In the genomic region with DNA sequence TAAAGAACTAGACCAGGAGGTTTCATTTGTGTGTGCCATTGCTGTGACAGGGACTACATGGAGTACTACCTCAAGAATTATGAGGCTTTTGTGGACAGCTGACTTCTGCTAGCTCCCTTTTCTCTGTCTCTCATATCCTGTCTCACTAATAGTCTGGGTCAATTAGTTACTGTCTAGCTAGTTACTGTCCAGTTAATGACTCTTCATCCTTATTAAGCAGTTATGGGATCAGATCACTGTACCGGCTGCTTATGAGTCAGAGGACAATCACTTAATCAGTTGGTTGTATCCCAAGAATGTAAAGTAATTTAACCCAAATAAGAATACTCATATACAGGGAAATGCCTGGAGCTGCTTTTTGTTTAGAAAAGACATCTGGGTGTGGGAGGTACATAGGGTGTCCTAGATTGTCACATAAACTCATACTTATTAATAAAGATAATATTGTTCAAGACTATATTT, we compare ENCODE assay signal across 17 cellular contexts.
A peak's percentile ranks its signal among the peaks of the same experiment; 100 is the strongest.
DNase-seq lines count a peak whose midpoint lies in the region; ATAC-seq, FAIRE-seq and TF ChIP-seq lines count a peak whose summit lies in the region.
"Had no signal": no experiment of that assay in that cellular context is flagged by ENCODE, and none has a peak within 500 bp of the region (broad histone marks: within the 10 kb centered on the region; RNA-seq: fewer than 3 reads in every experiment).

No MANE protein-coding gene starts in this region.

- POLR2A ChIA-PET in PC-3 (lab: Charles Lee; ENCODE audit: unreplicated experiment), result interaction anchor here (0.5 kb wide), 2 partner anchors 147 to 559 kb away, joined by 3 read pairs; no protein-coding TSS in a partner anchor
- POLR2A ChIA-PET in endothelial cell of umbilical vein (lab: Charles Lee), result no interaction called here

- H4K91ac ChIP-seq in trophoblast cell (ENCODE audit: low read depth, low read length), result no peak overlapping the region

- TF ChIP-seq CTCF in PC-3 (conservative IDR thresholded peaks at IDR 0.05; ENCODE audit: low read depth, low read length) (no peak), endothelial cell of umbilical vein (IDR thresholded peaks at IDR 0.05; ENCODE audit: extremely low read depth in 1 of 2, insufficient read depth in 1 of 2, low read depth in 1 of 2, low read length in 2 of 2) (no peak), CD14-positive monocyte (IDR thresholded peaks at IDR 0.05) (no peak)

- H3K4ac ChIP-seq in trophoblast cell (ENCODE audit: low read depth, low read length), result no peak overlapping the region

- H2BK12ac ChIP-seq in trophoblast cell (ENCODE audit: low read length), result no peak overlapping the region

- intact Hi-C loops in PC-3 (cut with micrococcal nuclease), result loop anchor here (2.0 kb wide), 1 partner anchor 529 kb away; no protein-coding TSS in a partner anchor
- intact Hi-C loops in endothelial cell of umbilical vein (cut with micrococcal nuclease), result no loop called here
- intact Hi-C loops in CD14-positive monocyte (cut with micrococcal nuclease), result no loop called here

- H3K18ac ChIP-seq in trophoblast cell (ENCODE audit: low read length), result no peak overlapping the region

- ATAC-seq in GM18907 (IDR thresholded peaks at IDR 0.05; ENCODE audit: unreplicated experiment) (peak; percentile 78), PC-3 (peak; percentile 88)
- ATAC-seq: left ventricle myocardium superior had no signal

- H3K9me3 ChIP-seq in PC-3 (ENCODE audit: low read length), result no peaks in the 10 kb centered on the region
- no peaks in the 10 kb centered on the region for H3K9me3 ChIP-seq in endothelial cell of umbilical vein (replicated peaks; ENCODE audit: control insufficient read depth, insufficient read depth, low read length)
- H3K9me3 ChIP-seq in trophoblast cell (ENCODE audit: insufficient read depth, low read depth, low read length), result no peaks in the 10 kb centered on the region
- H3K9me3 ChIP-seq: heart left ventricle, tibial nerve had no signal

- no peak overlapping the region for H4K8ac ChIP-seq in trophoblast cell (ENCODE audit: low read depth, low read length)

- H3K14ac ChIP-seq in trophoblast cell (ENCODE audit: low read length), result no peak overlapping the region

- no peak overlapping the region for H2AFZ ChIP-seq in PC-3 (ENCODE audit: low read length)
- no peak overlapping the region for H2AFZ ChIP-seq in endothelial cell of umbilical vein (ENCODE audit: low read depth, low read length)
- H2AFZ ChIP-seq in trophoblast cell (ENCODE audit: insufficient read depth, low read length, poor library complexity), result no peak overlapping the region

- H4K20me1 ChIP-seq in PC-3 (ENCODE audit: low read length) (no peaks in the 10 kb centered on the region), endothelial cell of umbilical vein (replicated peaks; ENCODE audit: control insufficient read depth, extremely low read depth, insufficient read depth, low read length) (no peaks in the 10 kb centered on the region)

- peaks cover 0 to 1% (median 0%) of the 10 kb centered on the region in 3 donors for H3K27me3 Mint-ChIP-seq in CD14-positive monocyte (ENCODE audit: low read depth in 3 of 3)
- H3K27me3 Mint-ChIP-seq in activated naive CD8-positive, alpha-beta T cell treated with anti-CD3 and anti-CD28 coated beads for 36 hours, result no peaks in the 10 kb centered on the region
- H3K27me3 Mint-ChIP-seq: activated naive CD8-positive, alpha-beta T cell treated with anti-CD3 and anti-CD28 coated beads, Interleukin-2, amount 10 ng/mL, durations not matched to agents 7 days and 5 days had no signal

- H4K12ac ChIP-seq in trophoblast cell (ENCODE audit: low read depth, low read length), result no peak overlapping the region

- WGBS in trophoblast cell (ENCODE audit: extremely low coverage, insufficient coverage, insufficient read length), result no CpG with 5 or more reads among the region's 1 CpG

- H3K9me2 ChIP-seq in PC-3 (replicated peaks; ENCODE audit: low read length), result 0 out of 2 replicates have a peak, but pooled peaks cover 6% of the 10 kb centered on the region

- H3K9ac ChIP-seq in PC-3 (ENCODE audit: low read length) (no peak overlapping the region), endothelial cell of umbilical vein (replicated peaks; ENCODE audit: extremely low read depth, insufficient read depth, low read length) (no peak overlapping the region), trophoblast cell (ENCODE audit: low read length) (no peak overlapping the region)

- H3K36me3 Mint-ChIP-seq in CD14-positive monocyte, result no peaks in the 10 kb centered on the region
- H3K36me3 Mint-ChIP-seq in activated naive CD8-positive, alpha-beta T cell treated with anti-CD3 and anti-CD28 coated beads for 36 hours, result peaks cover 8% of the 10 kb centered on the region

- H3K4me1 ChIP-seq in PC-3 (ENCODE audit: insufficient read depth, low read length) (peaks cover 26% of the 10 kb centered on the region), endothelial cell of umbilical vein (ENCODE audit: control insufficient read depth, extremely low read depth, insufficient read depth, low read length) (peaks cover 5% of the 10 kb centered on the region), trophoblast cell (ENCODE audit: control insufficient read depth in 1 of 2, insufficient read depth in 2 of 2, low read length in 2 of 2) (peaks cover 0 to 3% of the 10 kb centered on the region in 2 experiments)
- H3K4me1 ChIP-seq: tibial nerve had no signal

- no peak overlapping the region for H2BK5ac ChIP-seq in trophoblast cell (ENCODE audit: low read depth, low read length, poor library complexity)

- no peak overlapping the region for H2AK5ac ChIP-seq in trophoblast cell (ENCODE audit: low read length)

- no TSS peak for BruUV-seq in PC-3 (replicated peaks; lab: Mats Ljungman, UMichigan)
- no TSS peak for BruUV-seq in endothelial cell of umbilical vein (replicated peaks; lab: Mats Ljungman, UMichigan)

- peak overlapping the region; percentile 39 for H3K4me2 ChIP-seq in PC-3 (ENCODE audit: low read length)
- no peak overlapping the region for H3K4me2 ChIP-seq in endothelial cell of umbilical vein (ENCODE audit: insufficient read depth, low read length)
- no peak overlapping the region for H3K4me2 ChIP-seq in trophoblast cell (ENCODE audit: low read length)

- H3K4me3 Mint-ChIP-seq in CD14-positive monocyte, result no peak overlapping the region
- no peak overlapping the region for H3K4me3 Mint-ChIP-seq in activated naive CD8-positive, alpha-beta T cell treated with anti-CD3 and anti-CD28 coated beads for 36 hours
- H3K4me3 Mint-ChIP-seq: activated naive CD8-positive, alpha-beta T cell treated with anti-CD3 and anti-CD28 coated beads, Interleukin-2, amount 10 ng/mL, durations not matched to agents 7 days and 5 days had no signal

- peak; percentile 48 for FAIRE-seq in endothelial cell of umbilical vein (lab: Jason Lieb, UNC)
- FAIRE-seq: H1 had no signal

- H3K9me3 Mint-ChIP-seq in CD14-positive monocyte, result peaks cover 0 to 11% (median 5%) of the 10 kb centered on the region in 7 donors
- no peaks in the 10 kb centered on the region for H3K9me3 Mint-ChIP-seq in activated naive CD8-positive, alpha-beta T cell treated with anti-CD3 and anti-CD28 coated beads for 36 hours

- no peak overlapping the region for H3K4me3 ChIP-seq in PC-3 (ENCODE audit: low read length)
- H3K4me3 ChIP-seq in endothelial cell of umbilical vein (replicated peaks in 1 of 3; ENCODE audit: insufficient read depth in 1 of 3, low read depth in 1 of 3, low read length in 3 of 3), result no peak overlapping the region
- H3K4me3 ChIP-seq in trophoblast cell (ENCODE audit: low read depth, low read length), result no peak overlapping the region
- H3K4me3 ChIP-seq: dorsolateral prefrontal cortex, heart left ventricle, tibial nerve had no signal

- H3K27ac ChIP-seq in PC-3 (ENCODE audit: low read length) (peak overlapping the region; percentile 44), endothelial cell of umbilical vein (ENCODE audit: insufficient read depth, low read depth, low read length) (no peak overlapping the region), trophoblast cell (ENCODE audit: low read depth, low read length) (no peak overlapping the region)
- H3K27ac ChIP-seq: dorsolateral prefrontal cortex, heart left ventricle, tibial nerve had no signal

- no peaks in the 10 kb centered on the region for H3K9me1 ChIP-seq in endothelial cell of umbilical vein (replicated peaks; ENCODE audit: control insufficient read depth, extremely low read depth, insufficient read depth, low read length)

- TF ChIP-seq POLR2A in endothelial cell of umbilical vein (IDR thresholded peaks at IDR 0.05; ENCODE audit: low read depth, low read length), result no peak

- H3K23ac ChIP-seq in trophoblast cell (ENCODE audit: low read length), result no peak overlapping the region

- no peaks in the 10 kb centered on the region for H3K79me1 ChIP-seq in trophoblast cell (ENCODE audit: low read length)

- H3K27me3 ChIP-seq in PC-3 (ENCODE audit: low read length) (no peaks in the 10 kb centered on the region), endothelial cell of umbilical vein (ENCODE audit: control insufficient read depth in 2 of 2, insufficient read depth in 2 of 2, low read length in 2 of 2) (no peaks in the 10 kb centered on the region), trophoblast cell (ENCODE audit: insufficient read depth, low read length) (no peaks in the 10 kb centered on the region)
- H3K27me3 ChIP-seq: dorsolateral prefrontal cortex, heart left ventricle, tibial nerve had no signal

- DNase-seq in PC-3, result peak; percentile 81
- peak; percentile 29 for DNase-seq in endothelial cell of umbilical vein (ENCODE audit: low read depth, low spot score)
- peak; percentile 1 to 36 for DNase-seq in trophoblast cell
- no peak for DNase-seq in NCI-H1694 (lab: John Stamatoyannopoulos, UW)
- no peak for DNase-seq in activated T-cell treated with anti-CD3 and anti-CD28 coated beads for 4 hours
- DNase-seq in CD14-positive monocyte (ENCODE audit: low spot score), result no peak
- no peak for DNase-seq in activated naive CD8-positive, alpha-beta T cell treated with anti-CD3 and anti-CD28 coated beads for 36 hours
- DNase-seq: activated naive CD8-positive, alpha-beta T cell treated with anti-CD3 and anti-CD28 coated beads, Interleukin-2, amount 10 ng/mL, durations not matched to agents 7 days and 5 days; dorsolateral prefrontal cortex; heart left ventricle; left ventricle myocardium superior; NCI-H1417 treated with DMSO at 0.1 percent for 48 hours; NCI-H524 treated with DMSO at 0.1 percent for 48 hours; SHP77 had no signal

- no peak overlapping the region for H2BK120ac ChIP-seq in trophoblast cell (ENCODE audit: insufficient read depth, low read length, poor library complexity)

- dilution Hi-C loops in endothelial cell of umbilical vein (cut with MboI; ENCODE audit: extremely low pct_ligation_motif_present, low sequenced_read_pairs), result no loop called here

- no peaks in the 10 kb centered on the region for H3K4me1 Mint-ChIP-seq in CD14-positive monocyte
- no peaks in the 10 kb centered on the region for H3K4me1 Mint-ChIP-seq in activated naive CD8-positive, alpha-beta T cell treated with anti-CD3 and anti-CD28 coated beads for 36 hours
- H3K4me1 Mint-ChIP-seq: activated naive CD8-positive, alpha-beta T cell treated with anti-CD3 and anti-CD28 coated beads, Interleukin-2, amount 10 ng/mL, durations not matched to agents 7 days and 5 days had no signal

- H3K27ac Mint-ChIP-seq in CD14-positive monocyte, result no peak overlapping the region
- no peak overlapping the region for H3K27ac Mint-ChIP-seq in activated naive CD8-positive, alpha-beta T cell treated with anti-CD3 and anti-CD28 coated beads for 36 hours
- H3K27ac Mint-ChIP-seq: activated naive CD8-positive, alpha-beta T cell treated with anti-CD3 and anti-CD28 coated beads, Interleukin-2, amount 10 ng/mL, durations not matched to agents 7 days and 5 days had no signal

- CTCF ChIA-PET in PC-3 (lab: Charles Lee), result interaction anchor here (0.6 to 0.7 kb wide), 2 partner anchors 73 to 116 kb away, joined by 3 read pairs; no protein-coding TSS in a partner anchor
- CTCF ChIA-PET in endothelial cell of umbilical vein (lab: Charles Lee), result interaction anchor here (0.9 to 1.5 kb wide), 3 partner anchors 12 to 986 kb away, joined by 3 to 4 read pairs (median 3); no protein-coding TSS in a partner anchor

- H3F3A ChIP-seq in PC-3 (ENCODE audit: low read length, unreplicated experiment), result no peaks in the 10 kb centered on the region

- H3K36me3 ChIP-seq in PC-3 (ENCODE audit: low read depth, low read length) (no peaks in the 10 kb centered on the region), endothelial cell of umbilical vein (ENCODE audit: control insufficient read depth in 2 of 2, extremely low read depth in 1 of 2, insufficient read depth in 2 of 2, low read length in 2 of 2) (no peaks in the 10 kb centered on the region), trophoblast cell (ENCODE audit: control insufficient read depth in 1 of 2, insufficient read depth in 2 of 2, low read length in 2 of 2) (no peaks in the 10 kb centered on the region)

- H3K79me2 ChIP-seq in PC-3 (ENCODE audit: low read length), result no peaks in the 10 kb centered on the region
- no peaks in the 10 kb centered on the region for H3K79me2 ChIP-seq in endothelial cell of umbilical vein (ENCODE audit: control insufficient read depth, insufficient read depth, low read length)
- no peaks in the 10 kb centered on the region for H3K79me2 ChIP-seq in trophoblast cell (ENCODE audit: control insufficient read depth, insufficient read depth, low read length, poor library complexity)

Comparison
In these comparisons a context has a peak if more than half of its experiments do, and no peak if none do; other contexts are left out.
1. DNase-seq: peak in PC-3 (single experiment), endothelial cell of umbilical vein (single experiment) and trophoblast cell (2 of 2); none in NCI-H1694 (single experiment), activated T-cell treated with anti-CD3 and anti-CD28 coated beads for 4 hours (single experiment), CD14-positive monocyte (single experiment) and activated naive CD8-positive, alpha-beta T cell treated with anti-CD3 and anti-CD28 coated beads for 36 hours (single experiment).